Comparison of ENCODE assay signal across 9 cellular contexts in genomic region chr10:71975891-71976725, GRCh38. TPM values are rescaled to one million over a fixed set of nuclear protein-coding genes. Genes with fewer than 3 reads are reported as not detected.
DNase-seq lines count a peak whose midpoint lies in the region; ATAC-seq, FAIRE-seq and TF ChIP-seq lines count a peak whose summit lies in the region.
"Had no signal": no experiment of that assay in that cellular context is flagged by ENCODE, and none has a peak within 500 bp of the region (broad histone marks: within the 10 kb centered on the region; RNA-seq: fewer than 3 reads in every experiment).

No MANE protein-coding gene starts in this region.

- TF ChIP-seq CTCF in H9 (conservative IDR thresholded peaks at IDR 0.05), result no peak
- TF ChIP-seq CTCF in body of pancreas (IDR thresholded peaks at IDR 0.05), result no peak
- TF ChIP-seq CTCF in keratinocyte (optimal IDR thresholded peaks at IDR 0.05 in 1 of 3, IDR thresholded peaks at IDR 0.05 in 1 of 3, conservative IDR thresholded peaks at IDR 0.05 in 1 of 3; ENCODE audit: extremely low read depth in 1 of 3, insufficient read depth in 2 of 3, low read length in 3 of 3), result no peak
- TF ChIP-seq CTCF in smooth muscle cell (IDR thresholded peaks at IDR 0.05; ENCODE audit: borderline replicate concordance, insufficient read depth, poor library complexity, severe bottlenecking), result no peak
- no peak for TF ChIP-seq CTCF in GM23338 (conservative IDR thresholded peaks at IDR 0.05; ENCODE audit: low read depth in 2 of 2)

- no peak overlapping the region for H3K23ac ChIP-seq in H9 (ENCODE audit: insufficient read length, low read depth, low read length)

- H3K27ac ChIP-seq in H9 (ENCODE audit: insufficient read length, low read depth, low read length) (no peak overlapping the region), body of pancreas (peak overlapping the region; percentile 34 to 81 (median 75)), keratinocyte (ENCODE audit: control insufficient read depth, insufficient read depth, low read length) (peak overlapping the region; percentile 71), smooth muscle cell (ENCODE audit: low read depth) (peak overlapping the region; percentile 85), GM23338 (ENCODE audit: low read depth) (no peak overlapping the region)

- H4K5ac ChIP-seq in H9 (ENCODE audit: insufficient read length, low read depth, low read length), result no peak overlapping the region

- H3K9me2 ChIP-seq in GM23338 (ENCODE audit: insufficient read depth), result no peaks in the 10 kb centered on the region

- H2BK15ac ChIP-seq in H9 (ENCODE audit: low read depth, low read length), result no peak overlapping the region

- CTCF ChIA-PET in activated CD8-positive, alpha-beta T cell treated with anti-CD3 and anti-CD28 coated beads, Interleukin-2, amount 10 ng/mL, durations not matched to agents 7 days and 5 days (lab: Charles Lee), result interaction anchor here (3.4 kb wide), 1 partner anchor 80 kb away, joined by 12 read pairs; no protein-coding TSS in a partner anchor

- no peak overlapping the region for H2AK5ac ChIP-seq in H9 (ENCODE audit: insufficient read length, low read length)

- no peak overlapping the region for H4K8ac ChIP-seq in H9 (replicated peaks; ENCODE audit: insufficient read length, low read depth, low read length)

- no peaks in the 10 kb centered on the region for H3K9me3 ChIP-seq in H9 (ENCODE audit: control insufficient read depth, low read depth, low read length)
- H3K9me3 ChIP-seq in body of pancreas, result no peaks in the 10 kb centered on the region
- H3K9me3 ChIP-seq in keratinocyte (ENCODE audit: control insufficient read depth, low read depth, low read length), result no peaks in the 10 kb centered on the region
- H3K9me3 ChIP-seq in smooth muscle cell (replicated peaks; ENCODE audit: low read depth), result no peaks in the 10 kb centered on the region

- no peak overlapping the region for H2BK120ac ChIP-seq in H9 (ENCODE audit: low read depth, low read length, poor library complexity, severe bottlenecking)

- no peaks in the 10 kb centered on the region for H3K36me3 ChIP-seq in body of pancreas (replicated peaks in 1 of 2; ENCODE audit: insufficient read depth in 1 of 2, low read depth in 2 of 2)
- H3K36me3 ChIP-seq in keratinocyte (ENCODE audit: control insufficient read depth in 2 of 2, extremely low read depth in 1 of 2, insufficient read depth in 2 of 2, low read length in 2 of 2), result peaks cover 0 to 2% of the 10 kb centered on the region in 2 experiments
- H3K36me3 ChIP-seq in smooth muscle cell (ENCODE audit: low read depth), result no peaks in the 10 kb centered on the region
- no peaks in the 10 kb centered on the region for H3K36me3 ChIP-seq in GM23338 (ENCODE audit: insufficient read depth)

- H3K27me3 Mint-ChIP-seq in H9 (ENCODE audit: low read depth), result no peaks in the 10 kb centered on the region
- H3K27me3 Mint-ChIP-seq in stimulated activated naive B cell treated with anti-CD40 and anti-IgM and Interleukin-4, amounts not matched to agents 10 μg/mL and 1 μg/mL and 100 μg/mL, for 72 hours, result peaks cover 22 to 28% of the 10 kb centered on the region in 2 donors
- peaks cover 8% of the 10 kb centered on the region for H3K27me3 Mint-ChIP-seq in GM23338 (ENCODE audit: insufficient read depth, low read depth, poor library complexity)
- no peaks in the 10 kb centered on the region for H3K27me3 Mint-ChIP-seq in activated CD8-positive, alpha-beta T cell treated with anti-CD3 and anti-CD28 coated beads, Interleukin-2, amount 10 ng/mL, durations not matched to agents 7 days and 5 days (ENCODE audit: low read depth)

- ATAC-seq in body of pancreas (peak; percentile 6), GM23338 (no peak)
- no peak for ATAC-seq in stimulated activated naive B cell treated with anti-CD40 and anti-IgM and Interleukin-4, amounts not matched to agents 10 μg/mL and 1 μg/mL and 100 μg/mL, for 72 hours (replicated peaks)
- ATAC-seq in activated CD8-positive, alpha-beta T cell treated with anti-CD3 and anti-CD28 coated beads, Interleukin-2, amount 10 ng/mL, durations not matched to agents 7 days and 5 days, result no peak

- H3K27ac Mint-ChIP-seq in H9 (peak overlapping the region in 2 of 3 experiments; percentile 28 to 74; a peak in 2 of 7 replicates), GM23338 (no peak overlapping the region)
- no peak overlapping the region for H3K27ac Mint-ChIP-seq in stimulated activated naive B cell treated with anti-CD40 and anti-IgM and Interleukin-4, amounts not matched to agents 10 μg/mL and 1 μg/mL and 100 μg/mL, for 72 hours
- no peak overlapping the region for H3K27ac Mint-ChIP-seq in activated CD8-positive, alpha-beta T cell treated with anti-CD3 and anti-CD28 coated beads, Interleukin-2, amount 10 ng/mL, durations not matched to agents 7 days and 5 days

- H2BK20ac ChIP-seq in H9 (ENCODE audit: low read depth, low read length, poor library complexity, severe bottlenecking), result no peak overlapping the region

- POLR2A ChIA-PET in activated CD8-positive, alpha-beta T cell treated with anti-CD3 and anti-CD28 coated beads, Interleukin-2, amount 10 ng/mL, durations not matched to agents 7 days and 5 days (lab: Charles Lee), result no interaction called here

- H3K4me3 ChIP-seq in body of pancreas (no peak overlapping the region), keratinocyte (ENCODE audit: control insufficient read depth in 2 of 3, extremely low read depth in 1 of 3, insufficient read depth in 2 of 3, low read depth in 1 of 3, low read length in 3 of 3) (no peak overlapping the region), smooth muscle cell (no peak overlapping the region), GM23338 (no peak overlapping the region)

- no peak for DNase-seq in H9
- DNase-seq in body of pancreas, result peak in 1 of 4 donors; percentile 36
- no peak for DNase-seq in keratinocyte (ENCODE audit: low read depth, low spot score)
- DNase-seq in smooth muscle cell (lab: John Stamatoyannopoulos, UW; ENCODE audit: unreplicated experiment), result no peak
- no peak for DNase-seq in NCI-H748 (lab: John Stamatoyannopoulos, UW; ENCODE audit: unreplicated experiment)
- DNase-seq in stimulated activated naive B cell treated with anti-CD40 and anti-IgM and Interleukin-4, amounts not matched to agents 10 μg/mL and 1 μg/mL and 100 μg/mL, for 72 hours, result no peak
- DNase-seq in GM23338 (ENCODE audit: low spot score), result no peak
- DNase-seq in activated CD8-positive, alpha-beta T cell treated with anti-CD3 and anti-CD28 coated beads, Interleukin-2, amount 10 ng/mL, durations not matched to agents 7 days and 5 days, result no peak
- DNase-seq: T-helper 2 cell had no signal

- H3K14ac ChIP-seq in H9 (ENCODE audit: insufficient read depth, low read length), result no peak overlapping the region

- no peak overlapping the region for H3K56ac ChIP-seq in H9 (ENCODE audit: insufficient read length, low read depth, low read length)

- H3K4me2 ChIP-seq in H9 (ENCODE audit: insufficient read depth, insufficient read length, low read length), result no peak overlapping the region
- H3K4me2 ChIP-seq in keratinocyte (ENCODE audit: control insufficient read depth, extremely low read depth, insufficient read depth, low read depth, low read length), result peak overlapping the region; percentile 71
- H3K4me2 ChIP-seq in smooth muscle cell, result peak overlapping the region; percentile 3
- no peak overlapping the region for H3K4me2 ChIP-seq in GM23338

- H3K4me3 Mint-ChIP-seq in H9, result no peak overlapping the region
- H3K4me3 Mint-ChIP-seq in stimulated activated naive B cell treated with anti-CD40 and anti-IgM and Interleukin-4, amounts not matched to agents 10 μg/mL and 1 μg/mL and 100 μg/mL, for 72 hours, result no peak overlapping the region
- H3K4me3 Mint-ChIP-seq in GM23338, result no peak overlapping the region
- H3K4me3 Mint-ChIP-seq in activated CD8-positive, alpha-beta T cell treated with anti-CD3 and anti-CD28 coated beads, Interleukin-2, amount 10 ng/mL, durations not matched to agents 7 days and 5 days, result no peak overlapping the region

- H3K9ac ChIP-seq in H9 (ENCODE audit: extremely low read depth, insufficient read length, low read length) (no peak overlapping the region), keratinocyte (ENCODE audit: control insufficient read depth, extremely low read depth, insufficient read depth, low read length) (peak overlapping the region; percentile 53), smooth muscle cell (ENCODE audit: low read depth) (no peak overlapping the region)

- H3K9me3 Mint-ChIP-seq in H9 (no peaks in the 10 kb centered on the region), GM23338 (no peaks in the 10 kb centered on the region; the same call in 2 of the 3 replicates)
- H3K9me3 Mint-ChIP-seq in stimulated activated naive B cell treated with anti-CD40 and anti-IgM and Interleukin-4, amounts not matched to agents 10 μg/mL and 1 μg/mL and 100 μg/mL, for 72 hours, result no peaks in the 10 kb centered on the region
- H3K9me3 Mint-ChIP-seq in activated CD8-positive, alpha-beta T cell treated with anti-CD3 and anti-CD28 coated beads, Interleukin-2, amount 10 ng/mL, durations not matched to agents 7 days and 5 days (ENCODE audit: insufficient read depth), result no peaks in the 10 kb centered on the region

- H3K4me1 ChIP-seq in H9 (ENCODE audit: insufficient read depth, low read length) (0 out of 2 replicates have a peak, but pooled peaks cover 2% of the 10 kb centered on the region), body of pancreas (peaks cover 86% of the 10 kb centered on the region), keratinocyte (ENCODE audit: control insufficient read depth, extremely low read depth, insufficient read depth, low read length) (peaks cover 82% of the 10 kb centered on the region), smooth muscle cell (ENCODE audit: low read depth) (peaks cover 28% of the 10 kb centered on the region), GM23338 (ENCODE audit: insufficient read depth) (peaks cover 9% of the 10 kb centered on the region)

- H4K91ac ChIP-seq in H9 (ENCODE audit: insufficient read length, low read depth, low read length), result no peak overlapping the region

- H3K4me1 Mint-ChIP-seq in H9 (peaks cover 25 to 29% of the 10 kb centered on the region in 2 experiments), GM23338 (peaks cover 21% of the 10 kb centered on the region)
- peaks cover 21 to 28% of the 10 kb centered on the region in 2 donors for H3K4me1 Mint-ChIP-seq in stimulated activated naive B cell treated with anti-CD40 and anti-IgM and Interleukin-4, amounts not matched to agents 10 μg/mL and 1 μg/mL and 100 μg/mL, for 72 hours
- peaks cover 6% of the 10 kb centered on the region for H3K4me1 Mint-ChIP-seq in activated CD8-positive, alpha-beta T cell treated with anti-CD3 and anti-CD28 coated beads, Interleukin-2, amount 10 ng/mL, durations not matched to agents 7 days and 5 days (ENCODE audit: low read depth)

- dilution Hi-C loops in keratinocyte (cut with MboI; ENCODE audit: extremely low pct_ligation_motif_present, low sequenced_read_pairs), result no loop called here

- no peaks in the 10 kb centered on the region for H3K27me3 ChIP-seq in H9 (ENCODE audit: insufficient read depth, low read length)
- no peaks in the 10 kb centered on the region for H3K27me3 ChIP-seq in body of pancreas
- no peaks in the 10 kb centered on the region for H3K27me3 ChIP-seq in keratinocyte (ENCODE audit: control insufficient read depth, extremely low read depth, insufficient read depth, low read length)
- no peaks in the 10 kb centered on the region for H3K27me3 ChIP-seq in smooth muscle cell (ENCODE audit: low read depth)
- H3K27me3 ChIP-seq in GM23338 (ENCODE audit: insufficient read depth), result no peaks in the 10 kb centered on the region

- intact Hi-C loops in body of pancreas (cut with DNase I), result no loop called here

- H4K20me1 ChIP-seq in H9 (ENCODE audit: control insufficient read depth, insufficient read depth, insufficient read length) (no peaks in the 10 kb centered on the region), keratinocyte (ENCODE audit: control insufficient read depth, extremely low read depth, insufficient read depth, low read length) (peaks cover 5% of the 10 kb centered on the region), smooth muscle cell (ENCODE audit: low read depth) (peaks cover 61% of the 10 kb centered on the region), GM23338 (replicated peaks; ENCODE audit: insufficient read depth) (no peaks in the 10 kb centered on the region; the same call in 1 of the 2 replicates)

- H3K18ac ChIP-seq in H9 (ENCODE audit: insufficient read length, low read depth, low read length), result no peak overlapping the region

- H3K4ac ChIP-seq in H9 (ENCODE audit: low read depth, low read length), result no peak overlapping the region

- H3K36me3 Mint-ChIP-seq in H9 (ENCODE audit: insufficient read depth in 1 of 3, low read depth in 3 of 3), result no peaks in the 10 kb centered on the region
- H3K36me3 Mint-ChIP-seq in stimulated activated naive B cell treated with anti-CD40 and anti-IgM and Interleukin-4, amounts not matched to agents 10 μg/mL and 1 μg/mL and 100 μg/mL, for 72 hours, result peaks cover 0 to 6% of the 10 kb centered on the region in 2 donors
- H3K36me3 Mint-ChIP-seq in GM23338 (ENCODE audit: low read depth), result no peaks in the 10 kb centered on the region
- no peaks in the 10 kb centered on the region for H3K36me3 Mint-ChIP-seq in activated CD8-positive, alpha-beta T cell treated with anti-CD3 and anti-CD28 coated beads, Interleukin-2, amount 10 ng/mL, durations not matched to agents 7 days and 5 days (ENCODE audit: low read depth)

- peaks cover 11% of the 10 kb centered on the region for H3K9me1 ChIP-seq in keratinocyte (ENCODE audit: control insufficient read depth, extremely low read depth, insufficient read depth, low read length)

- H2BK5ac ChIP-seq in H9 (ENCODE audit: insufficient read length, low read length), result no peak overlapping the region

- H2AFZ ChIP-seq in H9 (ENCODE audit: low read length), result no peak overlapping the region
- no peak overlapping the region for H2AFZ ChIP-seq in keratinocyte (ENCODE audit: control insufficient read depth, low read length)
- H2AFZ ChIP-seq in smooth muscle cell (ENCODE audit: low read depth), result no peak overlapping the region
- no peak overlapping the region for H2AFZ ChIP-seq in GM23338

- H3K79me1 ChIP-seq in H9 (ENCODE audit: insufficient read depth, low read depth, low read length, poor library complexity, severe bottlenecking), result no peaks in the 10 kb centered on the region

- H2BK12ac ChIP-seq in H9 (ENCODE audit: insufficient read length, low read depth, low read length), result no peak overlapping the region

- TF ChIP-seq POLR2A in body of pancreas (IDR thresholded peaks at IDR 0.05), result no peak

- H3F3A ChIP-seq in smooth muscle cell (ENCODE audit: low read depth) (peaks cover 18% of the 10 kb centered on the region), GM23338 (replicated peaks; ENCODE audit: low read depth) (no peaks in the 10 kb centered on the region)

- peak; percentile 86 for FAIRE-seq in keratinocyte (lab: Jason Lieb, UNC)

- H3T11ph ChIP-seq in H9 (ENCODE audit: low read length), result no peak overlapping the region

- no CpG with 5 or more reads among the region's 11 CpGs for WGBS in H9 (ENCODE audit: extremely low coverage, insufficient read length, low lambda C conversion rate)
- WGBS in body of pancreas, 2 donors, result 55 to 100% methylated on average over 2 to 11 of the region's 11 CpGs
- 55% methylated on average over 11 of the region's 11 CpGs for WGBS in smooth muscle cell (ENCODE audit: low lambda C conversion rate)

- peaks cover 3% of the 10 kb centered on the region for H3K23me2 ChIP-seq in H9 (ENCODE audit: insufficient read length, low read depth, low read length, poor library complexity, severe bottlenecking)

- H3K79me2 ChIP-seq in H9 (ENCODE audit: insufficient read depth, low read length) (peaks cover 2% of the 10 kb centered on the region), keratinocyte (ENCODE audit: control insufficient read depth, insufficient read depth, low read length) (peaks cover 76% of the 10 kb centered on the region), smooth muscle cell (ENCODE audit: low read depth) (peaks cover 61% of the 10 kb centered on the region), GM23338 (replicated peaks; ENCODE audit: insufficient read depth) (peaks cover 6% of the 10 kb centered on the region)

RNA-seq across cellular contexts. Expression of gene CHST3, which starts 11.9 kb away (rescaled TPM):
- total RNA-seq in H9 (2021) (6.0 and 6.1 TPM in 2 replicates), body of pancreas (10 to 100 TPM in 1 of 2 donors, 1 to 10 TPM in 1; 8.6 to 19.4 TPM), smooth muscle cell (10.6 and 13.6 TPM in 2 replicates)
- polyA plus RNA-seq in keratinocyte (12.0 to 12.4 TPM (median 12.3 TPM) in 3 replicates), smooth muscle cell (7.0 and 8.5 TPM in 2 replicates), GM23338 (2016; fragmentation: Nextera tagmentation; extraction: Ambion mirVana) (0.94 and 1.1 TPM in 2 replicates)
- 3.6 TPM for polyA plus RNA-seq in keratinocyte (2011; ENCODE audit: low read depth)
- polyA plus RNA-seq in keratinocyte (2011; cell fraction: cytosol; rRNA removed), result 7.5 and 7.8 TPM in 2 replicates
- polyA plus RNA-seq in keratinocyte (2011; cell fraction: nucleus; rRNA removed), result 29.9 and 32.6 TPM in 2 replicates
- polyA plus RNA-seq in keratinocyte (2012; ENCODE audit: low replicate concordance), result 5.8 and 14.6 TPM in 2 replicates
- polyA minus RNA-seq in keratinocyte, result 17.8 to 29.2 TPM (median 23.1 TPM) in 3 replicates
- 13.4 TPM for polyA minus RNA-seq in keratinocyte (2011; cell fraction: cytosol; rRNA and poly(A)+ RNA removed)
- 34.8 and 43.4 TPM in 2 replicates for polyA minus RNA-seq in keratinocyte (2011; cell fraction: nucleus; rRNA and poly(A)+ RNA removed)
- total RNA-seq in GM23338 (2014; rRNA removed; shearing (Covaris generic)), result 6.8 and 8.3 TPM in 2 replicates
- not detected for total RNA-seq in activated CD8-positive, alpha-beta T cell treated with anti-CD3 and anti-CD28 coated beads, Interleukin-2, amount 10 ng/mL, durations not matched to agents 7 days and 5 days

Comparison
In these comparisons a context has a peak if more than half of its experiments do, and no peak if none do; other contexts are left out.
1. H3K27ac ChIP-seq: peak in body of pancreas (4 of 4), keratinocyte (single experiment) and smooth muscle cell (single experiment); none in H9 (single experiment) and GM23338 (single experiment).
2. H3K4me2 ChIP-seq: peak in keratinocyte (single experiment) and smooth muscle cell (single experiment); none in H9 (single experiment) and GM23338 (single experiment).
3. H3K27ac Mint-ChIP-seq: peak in H9 (2 of 3); none in stimulated activated naive B cell treated with anti-CD40 and anti-IgM and Interleukin-4, amounts not matched to agents 10 μg/mL and 1 μg/mL and 100 μg/mL, for 72 hours (single experiment), GM23338 (single experiment) and activated CD8-positive, alpha-beta T cell treated with anti-CD3 and anti-CD28 coated beads, Interleukin-2, amount 10 ng/mL, durations not matched to agents 7 days and 5 days (single experiment).